8 cellular contexts compared by ENCODE assay signal in genomic region chr10:12195603-12196506, GRCh38. TPM values are rescaled to one million over a fixed set of nuclear protein-coding genes. Genes with fewer than 3 reads are reported as not detected.
DNase-seq lines count a peak whose midpoint lies in the region; ATAC-seq, FAIRE-seq and TF ChIP-seq lines count a peak whose summit lies in the region.

Gene CDC123 (plus strand): TSS chr10:12196188. CDS start chr10:12196246, 58 bp downstream.
Gene NUDT5 (minus strand): TSS chr10:12195891. CDS start chr10:12186291, 9,600 bp downstream.

- H3K9me3 ChIP-seq in Caco-2, result no peaks in the 10 kb centered on the region
- H3K9me3 ChIP-seq in H1 (ENCODE audit: insufficient read depth in 2 of 2, low read depth in 1 of 2, low read length in 1 of 2), result no peaks in the 10 kb centered on the region
- no peaks in the 10 kb centered on the region for H3K9me3 ChIP-seq in mesenchymal stem cell (ENCODE audit: control insufficient read depth, low read length)

- H3K79me1 ChIP-seq in H1 (ENCODE audit: low read depth, low read length) (no peaks in the 10 kb centered on the region), mesenchymal stem cell (replicated peaks; ENCODE audit: low read length, poor library complexity, severe bottlenecking) (peaks cover 7% of the 10 kb centered on the region)

- TF ChIP-seq RAD21 in H1 (IDR thresholded peaks at IDR 0.05 in 1 of 2, conservative IDR thresholded peaks at IDR 0.05 in 1 of 2; ENCODE audit: low read depth in 2 of 2, low read length in 2 of 2), result no peak

- DNase-seq in Caco-2 (peak; percentile 91 to 92), HT1080 (ENCODE audit: low read depth) (peak; percentile 90), NOMO-1 treated with dmso at 0.1 percent for 144 hours (lab: John Stamatoyannopoulos, UW; ENCODE audit: unreplicated experiment) (peak; percentile 95), H1 (ENCODE audit: low read depth in 1 of 2, low spot score in 2 of 2) (peak; percentile 56 to 86), mesenchymal stem cell (peak; percentile 93)
- DNase-seq in activated CD8-positive, alpha-beta memory T cell treated with anti-CD3 and anti-CD28 coated beads for 48 hours (ENCODE audit: low read depth in 2 of 3, low spot score in 2 of 3), result peak; percentile 67 to 74 (median 69)
- DNase-seq in stimulated activated CD8-positive, alpha-beta memory T cell treated with anti-CD3 and anti-CD28 coated beads, Interleukin-12 subunit alpha, Interleukin-12 subunit beta, amount 100 ng/mL, for 24 hours (ENCODE audit: extremely low read depth), result peak; percentile 55

- H3K4me3 ChIP-seq in Caco-2 (ENCODE audit: low read depth, low read length) (peak within 1 kb of the TSS; percentile 80), H1 (ENCODE audit: extremely low read depth in 1 of 4, insufficient read depth in 2 of 4, low read depth in 3 of 4, low read length in 4 of 4) (peak within 1 kb of the TSS; percentile 77 to 96 (median 86)), mesenchymal stem cell (ENCODE audit: insufficient read depth in 1 of 2, low read depth in 1 of 2, low read length in 2 of 2) (peak within 1 kb of the TSS; percentile 88 to 94)

- H2BK12ac ChIP-seq in H1 (ENCODE audit: low read depth, low read length) (peak within 1 kb of the TSS; percentile 82; the same call in 1 of the 2 replicates), mesenchymal stem cell (ENCODE audit: low read length in 2 of 2) (peak within 1 kb of the TSS; percentile 11 to 56)

- H3K9ac ChIP-seq in H1 (replicated peaks in 1 of 4; ENCODE audit: extremely low read depth in 1 of 4, low read depth in 3 of 4, low read length in 3 of 4), result peak within 1 kb of the TSS; percentile 83 to 97 (median 88)
- peak within 1 kb of the TSS; percentile 98 for H3K9ac ChIP-seq in mesenchymal stem cell (ENCODE audit: low read length)

- H2BK120ac ChIP-seq in H1 (replicated peaks; ENCODE audit: low read depth, low read length) (no peak within 1 kb of the TSS), mesenchymal stem cell (ENCODE audit: low read depth, low read length) (peak within 1 kb of the TSS; percentile 57)

- no peaks in the 10 kb centered on the region for H3K27me3 Mint-ChIP-seq in Caco-2 (ENCODE audit: insufficient read depth, unreplicated experiment)

- no peak within 1 kb of the TSS for H3K14ac ChIP-seq in H1 (ENCODE audit: insufficient read length)
- no peak within 1 kb of the TSS for H3K14ac ChIP-seq in mesenchymal stem cell (ENCODE audit: low read length in 2 of 2)

- H3K4ac ChIP-seq in H1 (replicated peaks; ENCODE audit: insufficient read length, low read depth, low read length) (no peak within 1 kb of the TSS), mesenchymal stem cell (ENCODE audit: low read depth in 1 of 2, low read length in 2 of 2) (peak within 1 kb of the TSS; percentile 19 to 80)

- H3K4me1 Mint-ChIP-seq in Caco-2 (ENCODE audit: low read depth, unreplicated experiment), result peaks cover 14% of the 10 kb centered on the region

- POLR2A ChIA-PET in Caco-2 (lab: Charles Lee), result interaction anchor here (0.7 to 1.4 kb wide), 8 partner anchors 9 to 153 kb away, joined by 3 to 16 read pairs (median 4); partner anchors contain the start of gene UPF2
- POLR2A ChIA-PET in H1 (lab: Charles Lee; ENCODE audit: partially characterized antibody), result interaction anchor here (0.6 to 2.3 kb wide), 17 partner anchors 9 to 995 kb away, joined by 3 to 28 read pairs (median 4); partner anchors contain the start of gene UPF2

- TF ChIP-seq POLR2A in H1 (IDR thresholded peaks at IDR 0.05; ENCODE audit: control extremely low read depth in 1 of 2, low read depth in 2 of 2, low read length in 2 of 2), result peak; percentile 68 to 70

- peaks cover 0 to 4% of the 10 kb centered on the region in 2 experiments for H4K20me1 ChIP-seq in H1 (replicated peaks in 1 of 2; ENCODE audit: control insufficient read depth in 1 of 2, insufficient read depth in 2 of 2, low read length in 2 of 2)

- CTCF ChIA-PET in Caco-2 (lab: Charles Lee), result interaction anchor here (0.9 to 1.0 kb wide), 3 partner anchors 16 to 66 kb away, joined by 3 read pairs; no protein-coding TSS in a partner anchor
- CTCF ChIA-PET in H1 (lab: Charles Lee; ENCODE audit: partially characterized antibody), result interaction anchor here (0.6 to 1.6 kb wide), 4 partner anchors 15 to 724 kb away, joined by 3 to 5 read pairs (median 3); no protein-coding TSS in a partner anchor

- peak within 1 kb of the TSS; percentile 97 for H3K4me3 Mint-ChIP-seq in Caco-2 (ENCODE audit: unreplicated experiment)

- H2BK5ac ChIP-seq in H1 (ENCODE audit: low read depth, low read length) (peak within 1 kb of the TSS; percentile 85), mesenchymal stem cell (ENCODE audit: low read depth, low read length, poor library complexity, severe bottlenecking) (peak within 1 kb of the TSS; percentile 70)

- no peak for FAIRE-seq in H1 (lab: Jason Lieb, UNC)

- intact Hi-C loops in Caco-2 (cut with micrococcal nuclease; ENCODE audit: unreplicated experiment), result loop anchor here (1.0 kb wide), 1 partner anchor 66 kb away; no protein-coding TSS in a partner anchor

- BruUV-seq in Caco-2 (replicated peaks; lab: Mats Ljungman, UMichigan), result TSS peak; percentile 47

- H4K8ac ChIP-seq in H1 (ENCODE audit: extremely low read depth, insufficient read depth, low read length) (peak within 1 kb of the TSS; percentile 86; the same call in 1 of the 2 replicates), mesenchymal stem cell (ENCODE audit: low read length) (peak within 1 kb of the TSS; percentile 93)

- 1% methylated on average over 61 of the region's 62 CpGs; no CpG with 5 or more reads in 1 of the 2 experiments for WGBS in H1 (ENCODE audit: extremely low coverage in 1 of 2, insufficient coverage in 1 of 2, insufficient read length in 1 of 2, insufficient replicate concordance in 2 of 2, low coverage in 1 of 2, low lambda C conversion rate in 2 of 2, missing lambda C conversion rate in 1 of 2), 2 experiments
- WGBS in mesenchymal stem cell, result 1% methylated on average over 62 of the region's 62 CpGs

- peak within 1 kb of the TSS; percentile 99 for H3K18ac ChIP-seq in H1 (ENCODE audit: extremely low read depth, low read length)
- peak within 1 kb of the TSS; percentile 62 to 96 for H3K18ac ChIP-seq in mesenchymal stem cell (ENCODE audit: low read depth in 1 of 2, low read length in 2 of 2)

- TF ChIP-seq CTCF in Caco-2 (IDR thresholded peaks at IDR 0.05; ENCODE audit: insufficient read depth in 1 of 2, low read depth in 1 of 2, low read length in 1 of 2, severe bottlenecking in 1 of 2, unreplicated experiment in 1 of 2), result no peak
- TF ChIP-seq CTCF in H1 (IDR thresholded peaks at IDR 0.05; ENCODE audit: control extremely low read depth in 1 of 3, insufficient read depth in 1 of 3, low read depth in 1 of 3, low read length in 3 of 3), result no peak

- 0 out of 3 replicates have a peak, but pooled peaks of 1 of the 2 experiments have one; percentile 60 for TF ChIP-seq EP300 in H1 (IDR thresholded peaks at IDR 0.05; ENCODE audit: borderline replicate concordance in 1 of 2, low read depth in 2 of 2, low read length in 2 of 2)

- no peaks in the 10 kb centered on the region for H3K9me3 Mint-ChIP-seq in Caco-2 (ENCODE audit: unreplicated experiment)

- no peak within 1 kb of the TSS for H2AK5ac ChIP-seq in H1 (ENCODE audit: low read depth, low read length)
- peak within 1 kb of the TSS; percentile 31 for H2AK5ac ChIP-seq in mesenchymal stem cell (ENCODE audit: low read length, severe bottlenecking)

- H3K4me2 ChIP-seq in H1 (ENCODE audit: insufficient read depth in 1 of 2, low read depth in 2 of 2, low read length in 2 of 2) (peak within 1 kb of the TSS; percentile 57 to 81), mesenchymal stem cell (ENCODE audit: low read length, poor library complexity, severe bottlenecking) (peak within 1 kb of the TSS; percentile 85)

- no peak within 1 kb of the TSS for H2BK20ac ChIP-seq in H1 (ENCODE audit: low read length)

- H3K23me2 ChIP-seq in H1 (ENCODE audit: low read depth, low read length), result no peaks in the 10 kb centered on the region; the same call in 1 of the 2 replicates

- H3K36me3 Mint-ChIP-seq in Caco-2 (ENCODE audit: insufficient read depth, unreplicated experiment), result peaks cover 44% of the 10 kb centered on the region

- H3K27me3 ChIP-seq in Caco-2 (replicated peaks; ENCODE audit: control insufficient read depth, insufficient read depth, low read length) (no peaks in the 10 kb centered on the region), H1 (replicated peaks in 1 of 4; ENCODE audit: control insufficient read depth in 3 of 4, extremely low read depth in 1 of 4, insufficient read depth in 3 of 4, low read length in 3 of 4) (no peaks in the 10 kb centered on the region), mesenchymal stem cell (ENCODE audit: control insufficient read depth in 1 of 2, insufficient read depth in 1 of 2, low read length in 2 of 2) (no peaks in the 10 kb centered on the region)

- H3K23ac ChIP-seq in H1 (ENCODE audit: insufficient read length), result no peak within 1 kb of the TSS
- peak within 1 kb of the TSS in 1 of 2 experiments; percentile 31 for H3K23ac ChIP-seq in mesenchymal stem cell (ENCODE audit: low read length in 2 of 2)

- H3K36me3 ChIP-seq in Caco-2 (ENCODE audit: control insufficient read depth, insufficient read depth, low read length) (no peaks in the 10 kb centered on the region), H1 (ENCODE audit: control insufficient read depth in 2 of 4, insufficient read depth in 4 of 4, low read length in 3 of 4) (peaks cover 2 to 17% (median 7%) of the 10 kb centered on the region in 4 experiments; a peak in 5 of 8 replicates), mesenchymal stem cell (ENCODE audit: control insufficient read depth in 1 of 2, insufficient read depth in 2 of 2, low read depth in 1 of 2, low read length in 2 of 2) (peaks cover 5 to 28% of the 10 kb centered on the region in 2 experiments)

- H3K56ac ChIP-seq in H1 (replicated peaks; ENCODE audit: insufficient read length, low read depth, low read length), result peak within 1 kb of the TSS; percentile 62

- peak within 1 kb of the TSS; percentile 85 for H4K5ac ChIP-seq in H1 (ENCODE audit: insufficient read length, low read depth, low read length)

- H3K4me1 ChIP-seq in Caco-2, result peaks cover 5% of the 10 kb centered on the region
- peaks cover 0 to 1% (median 0%) of the 10 kb centered on the region in 4 experiments; a peak in 2 of 7 replicates for H3K4me1 ChIP-seq in H1 (replicated peaks in 1 of 4; ENCODE audit: control insufficient read depth in 3 of 4, insufficient read depth in 4 of 4, low read length in 3 of 4)
- H3K4me1 ChIP-seq in mesenchymal stem cell (ENCODE audit: control insufficient read depth, insufficient read depth, low read depth, low read length), result peaks cover 9% of the 10 kb centered on the region

- H3K79me2 ChIP-seq in H1 (ENCODE audit: control insufficient read depth in 1 of 2, insufficient read depth in 2 of 2, low read length in 2 of 2), result peaks cover 9 to 91% of the 10 kb centered on the region in 2 experiments; a peak in 3 of 4 replicates

- peak within 1 kb of the TSS; percentile 100 for H2AFZ ChIP-seq in H1 (ENCODE audit: low read length)
- peak within 1 kb of the TSS; percentile 55 for H2AFZ ChIP-seq in mesenchymal stem cell (ENCODE audit: low read depth, low read length)

- H2BK15ac ChIP-seq in H1 (ENCODE audit: low read length), result no peak within 1 kb of the TSS
- peak within 1 kb of the TSS; percentile 84 for H2BK15ac ChIP-seq in mesenchymal stem cell (ENCODE audit: low read depth, poor library complexity, severe bottlenecking)

- H4K91ac ChIP-seq in H1 (replicated peaks; ENCODE audit: insufficient read length, low read length), result peak within 1 kb of the TSS; percentile 66
- peak within 1 kb of the TSS; percentile 93 for H4K91ac ChIP-seq in mesenchymal stem cell (ENCODE audit: low read length)

- H3K27ac ChIP-seq in H1 (ENCODE audit: low read depth, low read length), result peak within 1 kb of the TSS; percentile 90
- peak within 1 kb of the TSS; percentile 93 for H3K27ac ChIP-seq in mesenchymal stem cell (ENCODE audit: low read length, poor library complexity, severe bottlenecking)

- H3K27ac Mint-ChIP-seq in Caco-2 (ENCODE audit: unreplicated experiment), result peak within 1 kb of the TSS; percentile 95

- peak; percentile 74 for ATAC-seq in GM21367 (IDR thresholded peaks at IDR 0.05; ENCODE audit: unreplicated experiment)

RNA-seq across cellular contexts. Expression of gene CDC123, which starts in this region (rescaled TPM):
- 190 and 199 TPM in 2 replicates for total RNA-seq in Caco-2 (2022)
- total RNA-seq in HT1080 (2014; rRNA removed; shearing (Covaris generic)), result 356 and 469 TPM in 2 replicates
- 164 and 177 TPM in 2 replicates for polyA plus RNA-seq in HT1080 (2015; cell fraction: cytosol; rRNA removed)
- polyA plus RNA-seq in HT1080 (2015; cell fraction: nucleus; rRNA removed), result 120 and 122 TPM in 2 replicates
- 185 and 202 TPM in 2 replicates for total RNA-seq in H1 (2021; fragmentation: NEBNext Ultra II Directional; extraction: Animal tissue kit (Norgen Biotek cat#: 25700))
- polyA plus RNA-seq in H1 (2011; rRNA removed), result 68.3 and 115 TPM in 2 replicates
- 149 TPM for polyA plus RNA-seq in H1 (2011; cell fraction: cytosol; rRNA removed)
- 115 TPM for polyA plus RNA-seq in H1 (2011; cell fraction: nucleus; rRNA removed)
- 195 to 288 TPM (median 218 TPM) in 4 replicates for polyA plus RNA-seq in H1 (2012, experiment 1 of 2)
- polyA plus RNA-seq in H1 (2012, experiment 2 of 2), result 40.8 TPM
- 183 TPM for polyA plus RNA-seq in H1 (2013, experiment 1 of 2)
- 195 TPM for polyA plus RNA-seq in H1 (2013, experiment 2 of 2)
- 338 and 397 TPM in 2 replicates for polyA minus RNA-seq in H1 (2011; rRNA and poly(A)+ RNA removed)
- polyA minus RNA-seq in H1 (2011; cell fraction: cytosol; rRNA and poly(A)+ RNA removed), result 143 TPM
- 119 TPM for polyA minus RNA-seq in H1 (2011; cell fraction: nucleus; rRNA and poly(A)+ RNA removed)
- 113 TPM for polyA plus RNA-seq in mesenchymal stem cell (2013, experiment 1 of 2)
- polyA plus RNA-seq in mesenchymal stem cell (2013, experiment 2 of 2), result 114 TPM

RNA-seq across cellular contexts. Expression of gene NUDT5, which starts in this region (rescaled TPM):
- total RNA-seq in Caco-2 (2022), result 160 and 164 TPM in 2 replicates
- total RNA-seq in HT1080 (2014; rRNA removed; shearing (Covaris generic)), result 139 and 144 TPM in 2 replicates
- 127 and 137 TPM in 2 replicates for polyA plus RNA-seq in HT1080 (2015; cell fraction: cytosol; rRNA removed)
- polyA plus RNA-seq in HT1080 (2015; cell fraction: nucleus; rRNA removed), result 114 and 122 TPM in 2 replicates
- 127 and 134 TPM in 2 replicates for total RNA-seq in H1 (2021; fragmentation: NEBNext Ultra II Directional; extraction: Animal tissue kit (Norgen Biotek cat#: 25700))
- 84.0 and 130 TPM in 2 replicates for polyA plus RNA-seq in H1 (2011; rRNA removed)
- 126 TPM for polyA plus RNA-seq in H1 (2011; cell fraction: cytosol; rRNA removed)
- 51.3 TPM for polyA plus RNA-seq in H1 (2011; cell fraction: nucleus; rRNA removed)
- 140 to 153 TPM (median 147 TPM) in 4 replicates for polyA plus RNA-seq in H1 (2012, experiment 1 of 2)
- polyA plus RNA-seq in H1 (2012, experiment 2 of 2), result 33.2 TPM
- polyA plus RNA-seq in H1 (2013, experiment 1 of 2), result 80.6 TPM
- 81.6 TPM for polyA plus RNA-seq in H1 (2013, experiment 2 of 2)
- polyA minus RNA-seq in H1 (2011; rRNA and poly(A)+ RNA removed), result 63.8 and 80.4 TPM in 2 replicates
- 47.6 TPM for polyA minus RNA-seq in H1 (2011; cell fraction: cytosol; rRNA and poly(A)+ RNA removed)
- polyA minus RNA-seq in H1 (2011; cell fraction: nucleus; rRNA and poly(A)+ RNA removed), result 45.7 TPM
- 68.3 TPM for polyA plus RNA-seq in mesenchymal stem cell (2013, experiment 1 of 2)
- 70.4 TPM for polyA plus RNA-seq in mesenchymal stem cell (2013, experiment 2 of 2)

Comparison
In these comparisons a context has a peak if more than half of its experiments do, and no peak if none do; other contexts are left out.
1. Peak in every context shown above with its lines: DNase-seq, ATAC-seq, H3K4me3 ChIP-seq and H3K27ac ChIP-seq.